In the genomic region with DNA sequence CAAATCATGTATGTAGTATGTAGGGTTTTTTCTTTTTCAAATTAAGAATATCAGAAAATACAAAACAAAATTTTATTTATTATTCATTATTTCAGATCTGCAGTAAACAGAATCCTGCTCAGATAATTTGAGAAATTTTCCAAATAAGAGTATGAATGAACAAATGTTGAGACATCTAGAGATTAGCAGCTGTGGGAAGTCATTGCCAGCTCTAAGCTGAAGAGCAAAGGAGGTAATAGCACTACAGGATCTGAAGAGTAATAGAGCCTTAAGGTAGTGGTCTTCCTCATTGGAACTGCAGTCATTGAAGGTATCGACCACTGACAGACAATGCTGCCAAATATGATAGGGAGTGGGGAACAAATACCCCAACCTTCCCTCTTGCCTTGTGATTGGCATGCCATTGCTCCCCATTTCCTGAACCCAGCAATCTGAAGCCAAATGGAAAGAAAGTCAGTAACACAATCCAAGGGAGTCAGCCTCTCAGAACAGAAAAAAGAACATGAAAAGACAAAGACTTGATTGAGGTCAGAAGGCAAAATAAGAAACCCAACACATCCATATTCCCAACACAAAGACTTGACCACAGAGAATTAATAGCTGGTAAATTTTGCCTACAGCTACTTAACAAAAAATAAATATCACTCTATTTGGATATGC, we compare ENCODE assay signal across 7 cellular contexts.
A peak's percentile ranks its signal among the peaks of the same experiment; 100 is the strongest.
DNase-seq lines count a peak whose midpoint lies in the region; ATAC-seq, FAIRE-seq and TF ChIP-seq lines count a peak whose summit lies in the region.
"Not testable (repeated sequence)": the region's sequence is repeated elsewhere in the genome, so short reads cannot be mapped to it uniquely, and the experiment has no call there.

No MANE protein-coding gene starts in this region.

- not testable (repeated sequence) for H3K4me1 ChIP-seq in heart right ventricle, left ventricle myocardium inferior, pancreas

- H3K36me3 ChIP-seq in heart right ventricle, left ventricle myocardium inferior, pancreas: not testable (repeated sequence)

- WGBS in heart right ventricle, 2 donors, result 87 to 90% methylated on average over 1 of the region's 1 CpG
- WGBS in pancreas, 2 donors, result 83 to 89% methylated on average over 1 of the region's 1 CpG

- H3K9me3 ChIP-seq in heart right ventricle; left ventricle myocardium inferior (replicated peaks); pancreas: not testable (repeated sequence)

- peak; percentile 71 for ATAC-seq in Right ventricle myocardium inferior
- ATAC-seq in Right ventricle myocardium superior (ENCODE audit: poor library complexity), result peak; percentile 80
- peak in 5 of 8 donors; percentile 54 to 67 (median 58) for ATAC-seq in heart right ventricle
- peak; percentile 80 for ATAC-seq in left ventricle myocardium superior
- ATAC-seq in pancreas, result not testable (repeated sequence)

- peak; percentile 13 for DNase-seq in foreskin melanocyte
- not testable (repeated sequence) for DNase-seq in Right ventricle myocardium inferior (ENCODE audit: missing footprints); Right ventricle myocardium superior; heart right ventricle; left ventricle myocardium inferior; left ventricle myocardium superior; pancreas

- intact Hi-C loops in Right ventricle myocardium inferior (cut with DNase I); Right ventricle myocardium superior (cut with DNase I); heart right ventricle (cut with DNase I); left ventricle myocardium inferior (cut with micrococcal nuclease); left ventricle myocardium superior (cut with micrococcal nuclease); pancreas (cut with DNase I): not testable (repeated sequence)

- H3K27ac ChIP-seq in heart right ventricle (peak overlapping the region in 3 of 10 donors; percentile 26 to 53 (median 44)), left ventricle myocardium inferior (replicated peaks) (peak overlapping the region; percentile 67)
- H3K27ac ChIP-seq in pancreas, result not testable (repeated sequence)

- H3K4me3 ChIP-seq in heart right ventricle, left ventricle myocardium inferior, pancreas: not testable (repeated sequence)

- TF ChIP-seq CTCF in heart right ventricle (IDR thresholded peaks at IDR 0.05); left ventricle myocardium inferior (IDR thresholded peaks at IDR 0.05; ENCODE audit: borderline replicate concordance); pancreas (IDR thresholded peaks at IDR 0.05): not testable (repeated sequence)

- H3K27me3 ChIP-seq in heart right ventricle; left ventricle myocardium inferior (ENCODE audit: low read depth); pancreas: not testable (repeated sequence)

- FAIRE-seq in pancreas (lab: Jason Lieb, UNC), result peak; percentile 47
